ENCODE assay signal across 8 cellular contexts in genomic region chr11:6258571-6258998, GRCh38. TPM values are rescaled to one million over a fixed set of nuclear protein-coding genes. Genes with fewer than 3 reads are reported as not detected.
A peak's percentile ranks its signal among the peaks of the same experiment; 100 is the strongest.
DNase-seq lines count a peak whose midpoint lies in the region; ATAC-seq and TF ChIP-seq lines count a peak whose summit lies in the region.
"Had no signal": no experiment of that assay in that cellular context is flagged by ENCODE, and none has a peak within 500 bp of the region (broad histone marks: within the 10 kb centered on the region; RNA-seq: fewer than 3 reads in every experiment).

No MANE protein-coding gene starts in this region.

- H3K36me3 ChIP-seq in HUES48 (ENCODE audit: control insufficient read depth, insufficient read depth, low read length) (no peaks in the 10 kb centered on the region), parathyroid adenoma (ENCODE audit: control insufficient read depth, insufficient read depth, low read length) (no peaks in the 10 kb centered on the region)

- H3K27me3 ChIP-seq in HUES48 (ENCODE audit: control insufficient read depth, insufficient read depth, low read length) (peaks cover 88% of the 10 kb centered on the region), dorsolateral prefrontal cortex (peaks cover 0 to 32% (median 0%) of the 10 kb centered on the region in 45 donors), parathyroid adenoma (ENCODE audit: control insufficient read depth, insufficient read depth, low read length) (no peaks in the 10 kb centered on the region)

- no peaks in the 10 kb centered on the region for H3K79me2 ChIP-seq in parathyroid adenoma

- H3K4me2 ChIP-seq in parathyroid adenoma (ENCODE audit: low read length), result no peak overlapping the region
- H3K4me2 ChIP-seq: KMS-11 had no signal

- H3K9me3 ChIP-seq in HUES48 (ENCODE audit: control insufficient read depth, insufficient read depth, low read length), result no peaks in the 10 kb centered on the region
- no peaks in the 10 kb centered on the region for H3K9me3 ChIP-seq in parathyroid adenoma (ENCODE audit: control insufficient read depth, low read length)

- H3K4me3 ChIP-seq in HUES48 (ENCODE audit: low read depth, low read length) (peak overlapping the region; percentile 56), dorsolateral prefrontal cortex (peak overlapping the region; percentile 21 to 72 (median 58)), parathyroid adenoma (ENCODE audit: low read depth, low read length) (no peak overlapping the region)

- peak overlapping the region; percentile 62 for H2AFZ ChIP-seq in parathyroid adenoma

- intact Hi-C loops in dorsolateral prefrontal cortex (cut with DNase I), result no loop called here

- DNase-seq in dorsolateral prefrontal cortex (peak in 6 of 10 donors; percentile 41 to 75 (median 62)), Kasumi-1 (lab: John Stamatoyannopoulos, UW) (no peak), DMS 273 (lab: John Stamatoyannopoulos, UW; ENCODE audit: unreplicated experiment) (no peak)
- DNase-seq: stimulated activated naive B cell treated with anti-CD40 and anti-IgM and Interleukin-4, amounts not matched to agents 10 μg/mL and 1 μg/mL and 100 μg/mL, for 72 hours had no signal

- H3K27ac ChIP-seq in HUES48 (ENCODE audit: low read depth, low read length) (no peak overlapping the region), dorsolateral prefrontal cortex (peak overlapping the region in 55 of 59 donors; percentile 17 to 94 (median 76)), parathyroid adenoma (no peak overlapping the region)
- H3K27ac ChIP-seq: KMS-11 had no signal

- H3K9ac ChIP-seq in HUES48 (ENCODE audit: low read depth, low read length) (no peak overlapping the region), parathyroid adenoma (no peak overlapping the region)
- H3K9ac ChIP-seq: KMS-11 had no signal

- peaks cover 13% of the 10 kb centered on the region for H3K4me1 ChIP-seq in HUES48 (ENCODE audit: control insufficient read depth, insufficient read depth, low read length)
- H3K4me1 ChIP-seq in parathyroid adenoma, result no peaks in the 10 kb centered on the region

- TF ChIP-seq CTCF in dorsolateral prefrontal cortex (IDR thresholded peaks at IDR 0.05 in 54 of 56, conservative IDR thresholded peaks at IDR 0.05 in 2 of 56; ENCODE audit: low read depth in 1 of 56, partially characterized antibody in 56 of 56), result peak in 2 of 56 donors; percentile 8 to 14
- TF ChIP-seq CTCF in parathyroid adenoma (IDR thresholded peaks at IDR 0.05), result no peak

- ATAC-seq in GM18873 (IDR thresholded peaks at IDR 0.05; ENCODE audit: low FRiP score, unreplicated experiment), result no peak

RNA-seq across cellular contexts. Expression of gene CCKBR, which starts 1.1 kb away (rescaled TPM):
- total RNA-seq in dorsolateral prefrontal cortex, result 10 to 100 TPM in 113 of 120 experiments, 1 to 10 TPM in 7; 4.4 to 38.9 (median 18.8) TPM

RNA-seq across cellular contexts. Expression of gene CNGA4, which starts 19.7 kb away (rescaled TPM):
- 1 to 10 TPM in 91 of 120 experiments, under 1 TPM in 29; 0.45 to 3.8 (median 1.4) TPM for total RNA-seq in dorsolateral prefrontal cortex

RNA-seq across cellular contexts. Expression of gene FHIP1B, which starts 24.1 kb away (rescaled TPM):
- 10 to 100 TPM; 27.8 to 55.6 (median 37.8) TPM for total RNA-seq in dorsolateral prefrontal cortex

RNA-seq across cellular contexts. Expression of gene C11orf42, which starts 53.2 kb away (rescaled TPM):
- total RNA-seq in dorsolateral prefrontal cortex, result not detected

RNA-seq across cellular contexts. Expression of gene OR52W1, which starts 59.6 kb away (rescaled TPM):
- total RNA-seq in dorsolateral prefrontal cortex, result not detected

Comparison
In these comparisons a context has a peak if more than half of its experiments do, and no peak if none do; other contexts are left out.
1. H3K27ac ChIP-seq: peak in dorsolateral prefrontal cortex (55 of 59); none in HUES48 (single experiment) and parathyroid adenoma (single experiment).
2. DNase-seq: peak in dorsolateral prefrontal cortex (6 of 10); none in Kasumi-1 (0 of 2) and DMS 273 (single experiment).